ENCODE assay signal across 9 cellular contexts in genomic region chr15:52558196-52558595, GRCh38. TPM values are rescaled to one million over a fixed set of nuclear protein-coding genes. Genes with fewer than 3 reads are reported as not detected.
A peak's percentile ranks its signal among the peaks of the same experiment; 100 is the strongest.
DNase-seq lines count a peak whose midpoint lies in the region; ATAC-seq and TF ChIP-seq lines count a peak whose summit lies in the region.
"Had no signal": no experiment of that assay in that cellular context is flagged by ENCODE, and none has a peak within 500 bp of the region (broad histone marks: within the 10 kb centered on the region; RNA-seq: fewer than 3 reads in every experiment).

No MANE protein-coding gene starts in this region.

- peaks cover 20% of the 10 kb centered on the region for H3K36me3 ChIP-seq in skeletal muscle satellite cell (ENCODE audit: insufficient read depth, low read length)

- peak; percentile 90 for ATAC-seq in GM18511 (IDR thresholded peaks at IDR 0.05; ENCODE audit: unreplicated experiment)
- ATAC-seq in HG02678 (IDR thresholded peaks at IDR 0.05; ENCODE audit: unreplicated experiment), result peak; percentile 83

- H3K27ac Mint-ChIP-seq in brain, result peak overlapping the region in 3 of 5 experiments; percentile 76 to 95 (median 81)

- peak overlapping the region; percentile 4 for H3K4me2 ChIP-seq in skeletal muscle satellite cell (ENCODE audit: low read length)

- H3K4me3 ChIP-seq in skeletal muscle satellite cell (ENCODE audit: low read length), result no peak overlapping the region
- H3K4me3 ChIP-seq: right lobe of liver had no signal

- H3K9me3 ChIP-seq in skeletal muscle satellite cell (replicated peaks; ENCODE audit: low read length), result no peaks in the 10 kb centered on the region
- H3K9me3 ChIP-seq: right lobe of liver had no signal

- peaks cover 67% of the 10 kb centered on the region for H3K36me3 Mint-ChIP-seq in brain

- peaks cover 3% of the 10 kb centered on the region for H3K27me3 Mint-ChIP-seq in brain

- peaks cover 84% of the 10 kb centered on the region for H3K4me1 Mint-ChIP-seq in brain

- no peaks in the 10 kb centered on the region for H3K27me3 ChIP-seq in skeletal muscle satellite cell (ENCODE audit: control insufficient read depth, insufficient read depth, low read length)
- H3K27me3 ChIP-seq: right lobe of liver had no signal

- H3K9ac ChIP-seq in skeletal muscle satellite cell (ENCODE audit: low read depth, low read length), result no peak overlapping the region

- TF ChIP-seq CTCF in brain (conservative IDR thresholded peaks at IDR 0.05), result no peak

- DNase-seq in RPMI7951 (ENCODE audit: low read depth), result peak; percentile 78
- no peak for DNase-seq in HuH-7.5 (ENCODE audit: low spot score)
- DNase-seq in SW480 (ENCODE audit: low spot score), result no peak
- DNase-seq in NCI-H1930 (lab: John Stamatoyannopoulos, UW), result no peak
- DNase-seq: right lobe of liver had no signal

- H3K9me3 Mint-ChIP-seq in brain, result no peaks in the 10 kb centered on the region

- peak overlapping the region in 2 of 5 experiments; percentile 51 to 61 for H3K4me3 Mint-ChIP-seq in brain

- H3K4me1 ChIP-seq in skeletal muscle satellite cell (ENCODE audit: control insufficient read depth, insufficient read depth, low read length), result peaks cover 20% of the 10 kb centered on the region

RNA-seq across cellular contexts. Expression of gene ARPP19, which starts 10.6 kb away (rescaled TPM):
- 153 and 177 TPM in 2 replicates for total RNA-seq in RPMI7951 (2014; rRNA removed; shearing (Covaris generic))
- 133 TPM for polyA plus RNA-seq in brain (ENCODE audit: insufficient read depth, low read depth, low replicate concordance)
- total RNA-seq in skeletal muscle satellite cell (2012; rRNA removed), result 104 and 110 TPM in 2 replicates

RNA-seq across cellular contexts. Expression of gene MYO5A, which starts 29.5 kb away (rescaled TPM):
- 49.1 and 54.3 TPM in 2 replicates for total RNA-seq in RPMI7951 (2014; rRNA removed; shearing (Covaris generic))
- 6.3 TPM for polyA plus RNA-seq in brain (ENCODE audit: insufficient read depth, low read depth, low replicate concordance)
- 40.4 and 47.9 TPM in 2 replicates for total RNA-seq in skeletal muscle satellite cell (2012; rRNA removed)
